ENCODE assay signal across 18 cellular contexts in genomic region chrX:136692271-136692670, GRCh38. TPM values are rescaled to one million over a fixed set of nuclear protein-coding genes. Genes with fewer than 3 reads are reported as not detected.
"Had no signal": no experiment of that assay in that cellular context is flagged by ENCODE, and none has a peak within 500 bp of the region (broad histone marks: within the 10 kb centered on the region; RNA-seq: fewer than 3 reads in every experiment).

No MANE protein-coding gene starts in this region.

- H3K36me3 Mint-ChIP-seq: WTC11 had no signal

- DNase-seq: activated CD4-positive, alpha-beta T cell treated with anti-CD3 and anti-CD28 coated beads for 48 hours; activated CD8-positive, alpha-beta memory T cell treated with anti-CD3 and anti-CD28 coated beads for 24 hours; activated gamma-delta T cell treated with Interleukin-2 at 50 U/mL for 16 hours; activated T-cell treated with anti-CD3 and anti-CD28 coated beads, Interleukin-2, amount 50 U/mL, for 24 hours; cortex of kidney; effector CD8-positive, alpha-beta T cell; hypothalamus; lower lobe of right lung; midbrain; right cardiac atrium; thyroid gland; uterus had no signal

- H3K4me3 Mint-ChIP-seq: activated T-cell treated with anti-CD3 and anti-CD28 coated beads, Interleukin-2, amount 50 U/mL, for 24 hours; central memory CD8-positive, alpha-beta T cell; WTC11 had no signal

- H3K27ac ChIP-seq: lower lobe of right lung, thyroid gland, uterus had no signal

- H3K4me3 ChIP-seq: lower lobe of right lung, smooth muscle cell, thyroid gland, uterus had no signal

- H3K27me3 Mint-ChIP-seq: central memory CD8-positive, alpha-beta T cell had no signal

- H3K9me3 ChIP-seq: lower lobe of right lung, thyroid gland, uterus had no signal

- H3K27me3 ChIP-seq: thyroid gland had no signal

- ATAC-seq: lower lobe of right lung, right cardiac atrium, WTC11 had no signal

- H3K4me2 ChIP-seq: smooth muscle cell had no signal

- H3K4me1 ChIP-seq: lower lobe of right lung, thyroid gland, uterus had no signal

- H3K36me3 ChIP-seq: thyroid gland, uterus had no signal

- H3K9me3 Mint-ChIP-seq: activated T-cell treated with anti-CD3 and anti-CD28 coated beads, Interleukin-2, amount 50 U/mL, for 24 hours; central memory CD8-positive, alpha-beta T cell; T-helper 1 cell treated with Interleukin-12 subunit alpha and Interleukin-12 subunit beta and Interleukin-4 antibody, amounts not matched to agents 30 μg/mL and 1 μg/mL, for 36 hours; WTC11 had no signal

RNA-seq across cellular contexts. Expression of gene CD40LG, which starts 44.3 kb away (rescaled TPM):
- total RNA-seq: fibroblast of lung, glomerular endothelial cell, smooth muscle cell, thyroid gland, WTC11 had no signal
- polyA plus RNA-seq: fibroblast of lung, right cardiac atrium, smooth muscle cell had no signal
